15 cellular contexts compared by ENCODE assay signal in the genomic region with DNA sequence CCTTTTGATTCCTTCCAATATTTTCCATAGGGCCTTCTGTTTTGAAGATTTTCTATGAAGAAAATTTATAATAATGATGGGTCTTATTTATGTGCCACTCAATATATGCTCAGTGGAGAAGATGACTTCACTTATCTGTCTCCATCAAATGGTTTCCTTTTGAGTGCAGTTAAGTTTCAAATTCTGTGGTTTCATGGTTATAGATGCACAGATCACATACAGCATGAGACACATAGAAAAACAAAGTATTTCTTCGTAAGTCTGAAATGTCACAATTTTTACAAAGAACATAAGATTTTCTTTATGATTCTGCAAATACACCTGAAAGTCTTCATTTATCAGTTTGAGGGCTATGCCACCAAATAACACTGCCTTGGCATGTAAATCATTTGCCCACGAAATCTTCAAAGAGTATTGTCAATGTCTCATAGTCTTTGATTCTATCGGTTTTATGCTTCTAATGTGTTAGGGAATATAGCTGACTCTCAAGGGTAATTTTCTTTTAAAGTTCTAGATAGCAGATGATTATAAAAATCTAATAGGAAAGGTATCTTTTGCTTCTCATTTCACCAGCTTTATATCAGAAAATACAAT. TPM values are rescaled to one million over a fixed set of nuclear protein-coding genes. Genes with fewer than 3 reads are reported as not detected.
"Had no signal": no experiment of that assay in that cellular context is flagged by ENCODE, and none has a peak within 500 bp of the region (broad histone marks: within the 10 kb centered on the region; RNA-seq: fewer than 3 reads in every experiment).

No MANE protein-coding gene starts in this region.

- H3K4me1 ChIP-seq: breast epithelium, pancreas, testis, upper lobe of right lung had no signal

- H3K4me3 ChIP-seq: breast epithelium, pancreas, SJCRH30, testis, upper lobe of right lung had no signal

- DNase-seq: activated naive CD4-positive, alpha-beta T cell treated with anti-CD3 and anti-CD28 coated beads for 36 hours; anterior cingulate cortex; dermis blood vessel endothelial cell; hippocampal formation; left ventricle myocardium superior; pancreas; SJCRH30; stimulated activated CD4-positive, alpha-beta T cell treated with anti-CD3 and anti-CD28 coated beads, Interleukin-12 subunit alpha, Interleukin-12 subunit beta, amount 100 ng/mL, for 4 hours; stimulated activated naive CD4-positive, alpha-beta T cell treated with Interleukin-2 at 50 U/mL for 16 hours; SW 1271; testis; upper lobe of right lung had no signal

- H3K9me3 ChIP-seq: breast epithelium, pancreas, SJCRH30, testis, upper lobe of right lung had no signal

- ATAC-seq: left ventricle myocardium superior, pancreas, upper lobe of right lung had no signal

- H3K36me3 ChIP-seq: breast epithelium, pancreas, SJCRH30, upper lobe of right lung had no signal

- H3K9me3 Mint-ChIP-seq: activated naive CD4-positive, alpha-beta T cell treated with anti-CD3 and anti-CD28 coated beads for 36 hours had no signal

- H3K27ac Mint-ChIP-seq: activated naive CD4-positive, alpha-beta T cell treated with anti-CD3 and anti-CD28 coated beads for 36 hours had no signal

- H3K27me3 ChIP-seq: breast epithelium, pancreas, SJCRH30, testis, upper lobe of right lung had no signal

- H3K27ac ChIP-seq: breast epithelium, pancreas, SJCRH30, testis, upper lobe of right lung had no signal

- H3K4me3 Mint-ChIP-seq: activated naive CD4-positive, alpha-beta T cell treated with anti-CD3 and anti-CD28 coated beads for 36 hours had no signal

RNA-seq across cellular contexts. Expression of gene CFAP95, which starts 14.1 kb away (rescaled TPM):
- total RNA-seq: activated naive CD4-positive, alpha-beta T cell treated with anti-CD3 and anti-CD28 coated beads for 36 hours; breast epithelium; cerebellum; dermis blood vessel endothelial cell; left ventricle myocardium superior; mesenteric fat pad; SJCRH30; upper lobe of right lung had no signal
